16 cellular contexts compared by ENCODE assay signal in the genomic region with DNA sequence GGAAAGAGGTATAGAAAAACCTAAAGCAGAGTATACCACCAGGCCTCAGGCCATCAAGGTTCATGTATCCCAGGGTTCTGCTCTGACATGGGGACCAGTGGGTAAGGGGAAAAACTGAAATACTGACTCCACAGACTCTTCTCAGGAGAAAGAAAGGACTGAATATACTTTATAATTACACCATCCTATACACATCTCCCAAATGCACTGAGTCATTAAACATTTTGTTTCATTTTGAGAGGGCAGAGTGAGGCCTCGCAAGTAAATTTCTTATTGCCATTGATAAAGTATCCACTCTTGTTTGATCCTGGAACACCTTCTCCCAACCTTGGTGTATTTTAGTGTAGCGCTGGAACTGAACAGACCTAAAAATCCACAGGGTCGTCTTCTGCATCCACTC.
DNase-seq lines count a peak whose midpoint lies in the region; ATAC-seq and TF ChIP-seq lines count a peak whose summit lies in the region.
"Had no signal": no experiment of that assay in that cellular context is flagged by ENCODE, and none has a peak within 500 bp of the region (broad histone marks: within the 10 kb centered on the region; RNA-seq: fewer than 3 reads in every experiment).

No MANE protein-coding gene starts in this region.

- DNase-seq in activated CD8-positive, alpha-beta memory T cell treated with anti-CD3 and anti-CD28 coated beads, Interleukin-2, amount 10 ng/mL, durations not matched to agents 7 days and 5 days = no peak
- no peak for DNase-seq in activated CD8-positive, alpha-beta memory T cell treated with anti-CD3 and anti-CD28 coated beads, Interleukin-2, amount 50 U/mL, for 4 hours
- no peak for DNase-seq in cardiac muscle cell (ENCODE audit: low read depth in 1 of 2, low spot score in 1 of 2)
- DNase-seq in left ventricle myocardium inferior = no peak
- DNase-seq in nephron progenitor cell = no peak
- DNase-seq in T-helper 17 cell = no peak
- DNase-seq in chondrocyte (ENCODE audit: low spot score) = no peak
- DNase-seq: 8988T; AML-193; Calu3; CD4-positive, alpha-beta T cell; DMS 273 treated with DMSO at 0.1 percent for 48 hours had no signal

- no peaks in the 10 kb centered on the region for H3K9me3 ChIP-seq in cardiac muscle cell (ENCODE audit: low read depth)
- no peaks in the 10 kb centered on the region for H3K9me3 ChIP-seq in left ventricle myocardium inferior (replicated peaks)
- H3K9me3 ChIP-seq in T-helper 17 cell (ENCODE audit: control insufficient read depth, low read length, poor library complexity, severe bottlenecking) = no peaks in the 10 kb centered on the region
- H3K9me3 ChIP-seq: BLaER1 treated with 17β-estradiol and CSF1 and Interleukin-3, amounts not matched to agents 10 nM and 100 nM had no signal

- H3K4me1 Mint-ChIP-seq in activated CD8-positive, alpha-beta memory T cell treated with anti-CD3 and anti-CD28 coated beads, Interleukin-2, amount 10 ng/mL, durations not matched to agents 7 days and 5 days = peaks cover 13% of the 10 kb centered on the region
- H3K4me1 Mint-ChIP-seq in nephron progenitor cell (peaks cover 35% of the 10 kb centered on the region), T-helper 17 cell (peaks cover 8% of the 10 kb centered on the region), chondrocyte (ENCODE audit: low read depth) (peaks cover 23% of the 10 kb centered on the region)

- peak overlapping the region; percentile 36 for H3K27ac Mint-ChIP-seq in activated CD8-positive, alpha-beta memory T cell treated with anti-CD3 and anti-CD28 coated beads, Interleukin-2, amount 10 ng/mL, durations not matched to agents 7 days and 5 days
- H3K27ac Mint-ChIP-seq in nephron progenitor cell (peak overlapping the region; percentile 85), T-helper 17 cell (no peak overlapping the region), chondrocyte (ENCODE audit: unreplicated experiment) (no peak overlapping the region)
- H3K27ac Mint-ChIP-seq: CD4-positive, alpha-beta T cell had no signal

- ATAC-seq in activated CD8-positive, alpha-beta memory T cell treated with anti-CD3 and anti-CD28 coated beads, Interleukin-2, amount 10 ng/mL, durations not matched to agents 7 days and 5 days = no peak
- ATAC-seq in T-helper 17 cell = no peak
- ATAC-seq: GM12878, HCT116 had no signal

- no peaks in the 10 kb centered on the region for H3K36me3 Mint-ChIP-seq in activated CD8-positive, alpha-beta memory T cell treated with anti-CD3 and anti-CD28 coated beads, Interleukin-2, amount 10 ng/mL, durations not matched to agents 7 days and 5 days
- H3K36me3 Mint-ChIP-seq in nephron progenitor cell (ENCODE audit: low read depth) (peaks cover 27% of the 10 kb centered on the region), T-helper 17 cell (ENCODE audit: low read depth) (no peaks in the 10 kb centered on the region), chondrocyte (ENCODE audit: low read depth) (no peaks in the 10 kb centered on the region)

- H3K27me3 ChIP-seq in cardiac muscle cell (no peaks in the 10 kb centered on the region), left ventricle myocardium inferior (ENCODE audit: low read depth) (no peaks in the 10 kb centered on the region)
- H3K27me3 ChIP-seq: BLaER1 treated with 17β-estradiol and CSF1 and Interleukin-3, amounts not matched to agents 10 nM and 100 nM had no signal

- H3K27me3 Mint-ChIP-seq in activated CD8-positive, alpha-beta memory T cell treated with anti-CD3 and anti-CD28 coated beads, Interleukin-2, amount 10 ng/mL, durations not matched to agents 7 days and 5 days = no peaks in the 10 kb centered on the region
- H3K27me3 Mint-ChIP-seq in nephron progenitor cell (ENCODE audit: low read depth, poor library complexity) = no peaks in the 10 kb centered on the region
- no peaks in the 10 kb centered on the region for H3K27me3 Mint-ChIP-seq in T-helper 17 cell
- H3K27me3 Mint-ChIP-seq in chondrocyte (ENCODE audit: low read depth) = no peaks in the 10 kb centered on the region
- H3K27me3 Mint-ChIP-seq: CD4-positive, alpha-beta T cell had no signal

- H3K27ac ChIP-seq in cardiac muscle cell = peak overlapping the region; percentile 46
- H3K27ac ChIP-seq in left ventricle myocardium inferior (replicated peaks) = no peak overlapping the region
- H3K27ac ChIP-seq: BLaER1 treated with 17β-estradiol and CSF1 and Interleukin-3, amounts not matched to agents 10 nM and 100 nM; HL-60 had no signal

- CTCF ChIA-PET in activated CD8-positive, alpha-beta memory T cell treated with anti-CD3 and anti-CD28 coated beads, Interleukin-2, amount 10 ng/mL, durations not matched to agents 7 days and 5 days (lab: Charles Lee) = interaction anchor here (1.3 kb wide), 1 partner anchor 283 kb away, joined by 3 read pairs; no protein-coding TSS in a partner anchor

- H3K36me3 ChIP-seq in cardiac muscle cell (no peaks in the 10 kb centered on the region), left ventricle myocardium inferior (no peaks in the 10 kb centered on the region)

- H3K4me3 ChIP-seq in cardiac muscle cell (no peak overlapping the region), left ventricle myocardium inferior (no peak overlapping the region)
- H3K4me3 ChIP-seq: BLaER1 treated with 17β-estradiol and CSF1 and Interleukin-3, amounts not matched to agents 10 nM and 100 nM; GM12878 had no signal

- TF ChIP-seq CTCF in cardiac muscle cell (IDR thresholded peaks at IDR 0.05; ENCODE audit: low read depth, low read length) (no peak), left ventricle myocardium inferior (IDR thresholded peaks at IDR 0.05; ENCODE audit: borderline replicate concordance) (no peak), nephron progenitor cell (IDR thresholded peaks at IDR 0.05) (no peak), chondrocyte (IDR thresholded peaks at IDR 0.05) (no peak)

- no peak overlapping the region for H3K4me3 Mint-ChIP-seq in activated CD8-positive, alpha-beta memory T cell treated with anti-CD3 and anti-CD28 coated beads, Interleukin-2, amount 10 ng/mL, durations not matched to agents 7 days and 5 days
- H3K4me3 Mint-ChIP-seq in nephron progenitor cell = no peak overlapping the region
- no peak overlapping the region for H3K4me3 Mint-ChIP-seq in T-helper 17 cell
- H3K4me3 Mint-ChIP-seq in chondrocyte (ENCODE audit: unreplicated experiment) = no peak overlapping the region
- H3K4me3 Mint-ChIP-seq: CD4-positive, alpha-beta T cell had no signal

- H3K4me1 ChIP-seq in cardiac muscle cell (ENCODE audit: low read depth) (peaks cover 47% of the 10 kb centered on the region), left ventricle myocardium inferior (peaks cover 47% of the 10 kb centered on the region)

- no peaks in the 10 kb centered on the region for H3K9me3 Mint-ChIP-seq in activated CD8-positive, alpha-beta memory T cell treated with anti-CD3 and anti-CD28 coated beads, Interleukin-2, amount 10 ng/mL, durations not matched to agents 7 days and 5 days (ENCODE audit: low read depth)
- no peaks in the 10 kb centered on the region for H3K9me3 Mint-ChIP-seq in nephron progenitor cell
- no peaks in the 10 kb centered on the region for H3K9me3 Mint-ChIP-seq in chondrocyte (ENCODE audit: low read depth)
- H3K9me3 Mint-ChIP-seq: CD4-positive, alpha-beta T cell had no signal

- intact Hi-C loops in left ventricle myocardium inferior (cut with micrococcal nuclease) = no loop called here

Comparison
In these comparisons a context has a peak if more than half of its experiments do, and no peak if none do; other contexts are left out.
1. H3K27ac Mint-ChIP-seq: peak in activated CD8-positive, alpha-beta memory T cell treated with anti-CD3 and anti-CD28 coated beads, Interleukin-2, amount 10 ng/mL, durations not matched to agents 7 days and 5 days (single experiment) and nephron progenitor cell (single experiment); none in T-helper 17 cell (single experiment) and chondrocyte (single experiment).